ENCODE assay signal across 1 cellular context in genomic region chr10:109647627-109648026, GRCh38.
TF ChIP-seq lines count a peak whose summit lies in the region.

No MANE protein-coding gene starts in this region.

TF ChIP-seq in WTC11, 78 proteins besides CTCF, POLR2A, EP300 and RAD21 (continued from another document):
- TF ChIP-seq ZNF532 (CRISPR knock-in tag; IDR thresholded peaks at IDR 0.05; ENCODE audit: borderline replicate concordance) (no peak), OVOL2 (CRISPR knock-in tag; IDR thresholded peaks at IDR 0.05; ENCODE audit: borderline replicate concordance) (no peak)
